Comparison of ENCODE assay signal across 16 cellular contexts in genomic region chr7:134702366-134703240, GRCh38. TPM values are rescaled to one million over a fixed set of nuclear protein-coding genes. Genes with fewer than 3 reads are reported as not detected.
A peak's percentile ranks its signal among the peaks of the same experiment; 100 is the strongest.
DNase-seq lines count a peak whose midpoint lies in the region; ATAC-seq, FAIRE-seq and TF ChIP-seq lines count a peak whose summit lies in the region.
"Had no signal": no experiment of that assay in that cellular context is flagged by ENCODE, and none has a peak within 500 bp of the region (broad histone marks: within the 10 kb centered on the region; RNA-seq: fewer than 3 reads in every experiment).

No MANE protein-coding gene starts in this region.

- H3K4me3 ChIP-seq in HAP-1 (no peak overlapping the region), brain microvascular endothelial cell (ENCODE audit: low read depth, low read length) (no peak overlapping the region), kidney (ENCODE audit: low read length in 2 of 2) (no peak overlapping the region), skeletal muscle tissue (ENCODE audit: low read length in 3 of 3) (no peak overlapping the region), lower leg skin (ENCODE audit: low read depth, poor library complexity, severe bottlenecking) (no peak overlapping the region)
- H3K4me3 ChIP-seq: pancreas had no signal

- TF ChIP-seq POLR2A in lower leg skin (IDR thresholded peaks at IDR 0.05): no peak

- H3K4me1 Mint-ChIP-seq in activated CD4-positive, alpha-beta memory T cell treated with anti-CD3 and anti-CD28 coated beads, Interleukin-2, amount 10 ng/mL, durations not matched to agents 7 days and 5 days: no peaks in the 10 kb centered on the region
- H3K4me1 Mint-ChIP-seq: B cell had no signal

- peak overlapping the region; percentile 76 for H3K27ac ChIP-seq in brain microvascular endothelial cell
- H3K27ac ChIP-seq in kidney (ENCODE audit: low read depth in 2 of 2, low read length in 2 of 2): peak overlapping the region; percentile 20 to 69
- peak overlapping the region; percentile 61 for H3K27ac ChIP-seq in skeletal muscle tissue (ENCODE audit: low read depth, low read length)
- H3K27ac ChIP-seq: pancreas had no signal

- H3K27me3 Mint-ChIP-seq in activated CD4-positive, alpha-beta memory T cell treated with anti-CD3 and anti-CD28 coated beads, Interleukin-2, amount 10 ng/mL, durations not matched to agents 7 days and 5 days: no peaks in the 10 kb centered on the region

- POLR2A ChIA-PET in activated CD4-positive, alpha-beta memory T cell treated with anti-CD3 and anti-CD28 coated beads, Interleukin-2, amount 10 ng/mL, durations not matched to agents 7 days and 5 days (lab: Charles Lee): interaction anchor here (0.6 to 1.5 kb wide), 3 partner anchors 34 to 68 kb away, joined by 3 read pairs; no protein-coding TSS in a partner anchor

- TF ChIP-seq CTCF in brain microvascular endothelial cell (IDR thresholded peaks at IDR 0.05; ENCODE audit: low read depth, low read length, missing control alignments) (no peak), kidney (IDR thresholded peaks at IDR 0.05; ENCODE audit: borderline replicate concordance, extremely low read depth, insufficient read depth) (no peak), lower leg skin (IDR thresholded peaks at IDR 0.05) (no peak)

- H3K27me3 ChIP-seq in HAP-1 (ENCODE audit: low read depth): no peaks in the 10 kb centered on the region
- no peaks in the 10 kb centered on the region for H3K27me3 ChIP-seq in brain microvascular endothelial cell (replicated peaks)
- no peaks in the 10 kb centered on the region for H3K27me3 ChIP-seq in skeletal muscle tissue (ENCODE audit: control insufficient read depth in 3 of 3, insufficient read depth in 3 of 3, low read length in 3 of 3)
- H3K27me3 ChIP-seq: pancreas had no signal

- no peak overlapping the region for H3K4me3 Mint-ChIP-seq in activated CD4-positive, alpha-beta memory T cell treated with anti-CD3 and anti-CD28 coated beads, Interleukin-2, amount 10 ng/mL, durations not matched to agents 7 days and 5 days
- H3K4me3 Mint-ChIP-seq: activated CD8-positive, alpha-beta T cell treated with anti-CD3 and anti-CD28 coated beads, Interleukin-2, amount 10 ng/mL, durations not matched to agents 7 days and 5 days; B cell had no signal

- H3K4me1 ChIP-seq in HAP-1 (peaks cover 54% of the 10 kb centered on the region), kidney (ENCODE audit: control insufficient read depth in 1 of 2, insufficient read depth in 1 of 2, low read depth in 1 of 2, low read length in 2 of 2) (peaks cover 8 to 10% of the 10 kb centered on the region in 2 donors), skeletal muscle tissue (ENCODE audit: control insufficient read depth in 3 of 3, insufficient read depth in 3 of 3, low read length in 3 of 3) (no peaks in the 10 kb centered on the region)
- H3K4me1 ChIP-seq: pancreas had no signal

- ATAC-seq in stimulated activated naive CD8-positive, alpha-beta T cell treated with anti-CD3 and anti-CD28 coated beads, Interleukin-15, Interleukin-2, amounts not matched to agents 100 U/mL and 50 U/mL, for 24 hours: no peak
- ATAC-seq: activated CD8-positive, alpha-beta T cell treated with anti-CD3 and anti-CD28 coated beads, Interleukin-2, amount 10 ng/mL, durations not matched to agents 7 days and 5 days; pancreas had no signal

- no peaks in the 10 kb centered on the region for H3K36me3 Mint-ChIP-seq in activated CD4-positive, alpha-beta memory T cell treated with anti-CD3 and anti-CD28 coated beads, Interleukin-2, amount 10 ng/mL, durations not matched to agents 7 days and 5 days (ENCODE audit: low read depth)

- H3K27ac Mint-ChIP-seq in activated CD4-positive, alpha-beta memory T cell treated with anti-CD3 and anti-CD28 coated beads, Interleukin-2, amount 10 ng/mL, durations not matched to agents 7 days and 5 days: no peak overlapping the region
- H3K27ac Mint-ChIP-seq: activated CD8-positive, alpha-beta T cell treated with anti-CD3 and anti-CD28 coated beads, Interleukin-2, amount 10 ng/mL, durations not matched to agents 7 days and 5 days; B cell had no signal

- CTCF ChIA-PET in activated CD4-positive, alpha-beta memory T cell treated with anti-CD3 and anti-CD28 coated beads, Interleukin-2, amount 10 ng/mL, durations not matched to agents 7 days and 5 days (lab: Charles Lee): interaction anchor here (1.8 to 5.1 kb wide), 4 partner anchors 8 to 69 kb away, joined by 6 to 48 read pairs (median 12); no protein-coding TSS in a partner anchor

- DNase-seq in HAP-1 (ENCODE audit: low spot score in 2 of 2): peak; percentile 28 to 48
- no peak for DNase-seq in brain microvascular endothelial cell
- peak; percentile 70 for DNase-seq in kidney
- no peak for DNase-seq in NCI-H510A treated with DMSO at 0.1 percent for 48 hours (lab: John Stamatoyannopoulos, UW)
- no peak for DNase-seq in stimulated activated naive CD8-positive, alpha-beta T cell treated with anti-CD3 and anti-CD28 coated beads, Interleukin-15, Interleukin-2, amounts not matched to agents 100 U/mL and 50 U/mL, for 24 hours
- no peak for DNase-seq in activated CD4-positive, alpha-beta memory T cell treated with anti-CD3 and anti-CD28 coated beads, Interleukin-2, amount 10 ng/mL, durations not matched to agents 7 days and 5 days
- DNase-seq in lower leg skin (ENCODE audit: low spot score in 2 of 2): no peak
- DNase-seq: activated CD8-positive, alpha-beta T cell treated with anti-CD3 and anti-CD28 coated beads, Interleukin-2, amount 10 ng/mL, durations not matched to agents 7 days and 5 days; amniotic stem cell; DMS 273 treated with DMSO at 0.1 percent for 48 hours; foreskin melanocyte; NCI-H1694; NCI-H345; pancreas had no signal

- H3K36me3 ChIP-seq in HAP-1 (replicated peaks) (no peaks in the 10 kb centered on the region), brain microvascular endothelial cell (replicated peaks) (no peaks in the 10 kb centered on the region), kidney (ENCODE audit: control insufficient read depth in 1 of 2, insufficient read depth in 2 of 2, low read length in 2 of 2) (no peaks in the 10 kb centered on the region), skeletal muscle tissue (ENCODE audit: control insufficient read depth in 3 of 3, insufficient read depth in 3 of 3, low read length in 3 of 3) (no peaks in the 10 kb centered on the region)
- H3K36me3 ChIP-seq: pancreas had no signal

- no peak for FAIRE-seq in kidney (lab: Jason Lieb, UNC)
- FAIRE-seq: pancreas had no signal

- H3K9me3 ChIP-seq in HAP-1 (no peaks in the 10 kb centered on the region), kidney (ENCODE audit: control insufficient read depth in 1 of 2, low read length in 2 of 2) (no peaks in the 10 kb centered on the region), skeletal muscle tissue (ENCODE audit: control insufficient read depth in 3 of 3, low read length in 3 of 3) (no peaks in the 10 kb centered on the region)
- H3K9me3 ChIP-seq: pancreas had no signal

- 79 to 84% methylated on average over 10 of the region's 10 CpGs for WGBS in lower leg skin, 2 donors

- in situ Hi-C loops in HAP-1 (cut with MboI; ENCODE audit: low sequenced_read_pairs) (no loop called here), brain microvascular endothelial cell (cut with HindIII; ENCODE audit: low pct_ligation_motif_present, low sequenced_read_pairs) (no loop called here)

- H3K9ac ChIP-seq in kidney (ENCODE audit: low read length in 2 of 2) (no peak overlapping the region), skeletal muscle tissue (ENCODE audit: low read depth in 1 of 3, low read length in 3 of 3) (no peak overlapping the region)

- H3K9me3 Mint-ChIP-seq in activated CD4-positive, alpha-beta memory T cell treated with anti-CD3 and anti-CD28 coated beads, Interleukin-2, amount 10 ng/mL, durations not matched to agents 7 days and 5 days: no peaks in the 10 kb centered on the region

- intact Hi-C loops in kidney (cut with DNase I) (no loop called here), lower leg skin (cut with DNase I; ENCODE audit: low total_unique reads) (no loop called here)

RNA-seq across cellular contexts. Expression of gene BPGM, which starts 56.0 kb away (rescaled TPM):
- 21.2 TPM for total RNA-seq in kidney
- polyA plus RNA-seq in kidney (ENCODE audit: insufficient read depth, low read depth, low replicate concordance): 53.5 TPM
- 92.9 TPM for total RNA-seq in skeletal muscle tissue
- 10 to 100 TPM; 27.3 to 29.3 TPM for total RNA-seq in activated CD4-positive, alpha-beta memory T cell treated with anti-CD3 and anti-CD28 coated beads, Interleukin-2, amount 10 ng/mL, durations not matched to agents 7 days and 5 days
- total RNA-seq in lower leg skin: 10 to 100 TPM; 11.9 to 15.5 (median 12.6) TPM

Comparison
In these comparisons a context has a peak if more than half of its experiments do, and no peak if none do; other contexts are left out.
1. DNase-seq: peak in HAP-1 (2 of 2) and kidney (single experiment); none in brain microvascular endothelial cell (single experiment), NCI-H510A treated with DMSO at 0.1 percent for 48 hours (single experiment), stimulated activated naive CD8-positive, alpha-beta T cell treated with anti-CD3 and anti-CD28 coated beads, Interleukin-15, Interleukin-2, amounts not matched to agents 100 U/mL and 50 U/mL, for 24 hours (single experiment), activated CD4-positive, alpha-beta memory T cell treated with anti-CD3 and anti-CD28 coated beads, Interleukin-2, amount 10 ng/mL, durations not matched to agents 7 days and 5 days (single experiment) and lower leg skin (0 of 2).
2. Peak in every context shown above with its lines, with median percentiles within 50 percentile points of each other: H3K27ac ChIP-seq.